19 cellular contexts compared by ENCODE assay signal in genomic region chr10:50471583-50471975, GRCh38.
"Had no signal": no experiment of that assay in that cellular context is flagged by ENCODE, and none has a peak within 500 bp of the region (broad histone marks: within the 10 kb centered on the region; RNA-seq: fewer than 3 reads in every experiment).

No MANE protein-coding gene starts in this region.

- H3K9me3 ChIP-seq: mucosa of descending colon, neutrophil, tibial artery, uterus had no signal

- H3K27ac ChIP-seq: foreskin keratinocyte, neutrophil, tibial artery, uterus had no signal

- H3K27ac Mint-ChIP-seq: activated CD4-positive, alpha-beta memory T cell treated with anti-CD3 and anti-CD28 coated beads, Interleukin-2, amount 10 ng/mL, durations not matched to agents 7 days and 5 days; activated CD4-positive, alpha-beta T cell treated with anti-CD3 and anti-CD28 coated beads for 36 hours; activated naive CD4-positive, alpha-beta T cell treated with anti-CD3 and anti-CD28 coated beads, Interleukin-2, amount 50 U/mL, for 24 hours; activated T-cell treated with anti-CD3 and anti-CD28 coated beads, Interleukin-2, amount 50 U/mL, for 24 hours; stimulated activated memory B cell treated with anti-CD40 and anti-IgM and Interleukin-4, amounts not matched to agents 10 μg/mL and 1 μg/mL and 100 μg/mL, for 72 hours had no signal

- H3K4me3 ChIP-seq: mucosa of descending colon, tibial artery, uterus had no signal

- DNase-seq: activated CD4-positive, alpha-beta memory T cell treated with anti-CD3 and anti-CD28 coated beads, Interleukin-2, amount 10 ng/mL, durations not matched to agents 7 days and 5 days; activated CD4-positive, alpha-beta T cell treated with anti-CD3 and anti-CD28 coated beads for 36 hours; activated effector memory CD4-positive, alpha-beta T cell treated with anti-CD3 and anti-CD28 coated beads, Interleukin-2, amount 50 U/mL, for 16 hours; activated T-cell treated with anti-CD3 and anti-CD28 coated beads, Interleukin-2, amount 50 U/mL, for 24 hours; effector memory CD4-positive, alpha-beta T cell; head of caudate nucleus; mucosa of descending colon; naive thymus-derived CD4-positive, alpha-beta T cell; posterior cingulate gyrus; retina; stimulated activated CD4-positive, alpha-beta T cell treated with anti-CD3 and anti-CD28 coated beads, Interleukin-2, amount 100 ng/mL, for 48 hours; tibial artery; uterus had no signal

- H3K27me3 ChIP-seq: foreskin keratinocyte, tibial artery, uterus had no signal

- ATAC-seq: activated CD4-positive, alpha-beta T cell treated with anti-CD3 and anti-CD28 coated beads for 36 hours; left lobe of liver; naive thymus-derived CD4-positive, alpha-beta T cell; stimulated activated memory B cell treated with anti-CD40 and anti-IgM and Interleukin-4, amounts not matched to agents 10 μg/mL and 1 μg/mL and 100 μg/mL, for 72 hours had no signal

- H3K9me3 Mint-ChIP-seq: activated naive CD4-positive, alpha-beta T cell treated with anti-CD3 and anti-CD28 coated beads, Interleukin-2, amount 50 U/mL, for 24 hours; activated T-cell treated with anti-CD3 and anti-CD28 coated beads, Interleukin-2, amount 50 U/mL, for 24 hours; naive thymus-derived CD4-positive, alpha-beta T cell; stimulated activated memory B cell treated with anti-CD40 and anti-IgM and Interleukin-4, amounts not matched to agents 10 μg/mL and 1 μg/mL and 100 μg/mL, for 72 hours had no signal

- H3K36me3 ChIP-seq: neutrophil, tibial artery, uterus had no signal

- H3K4me3 Mint-ChIP-seq: activated CD4-positive, alpha-beta memory T cell treated with anti-CD3 and anti-CD28 coated beads, Interleukin-2, amount 10 ng/mL, durations not matched to agents 7 days and 5 days; activated CD4-positive, alpha-beta T cell treated with anti-CD3 and anti-CD28 coated beads for 36 hours; activated naive CD4-positive, alpha-beta T cell treated with anti-CD3 and anti-CD28 coated beads, Interleukin-2, amount 50 U/mL, for 24 hours; activated T-cell treated with anti-CD3 and anti-CD28 coated beads, Interleukin-2, amount 50 U/mL, for 24 hours; brain; naive thymus-derived CD4-positive, alpha-beta T cell; stimulated activated memory B cell treated with anti-CD40 and anti-IgM and Interleukin-4, amounts not matched to agents 10 μg/mL and 1 μg/mL and 100 μg/mL, for 72 hours had no signal

- H3K27me3 Mint-ChIP-seq: activated CD4-positive, alpha-beta memory T cell treated with anti-CD3 and anti-CD28 coated beads, Interleukin-2, amount 10 ng/mL, durations not matched to agents 7 days and 5 days; activated CD4-positive, alpha-beta T cell treated with anti-CD3 and anti-CD28 coated beads for 36 hours; activated naive CD4-positive, alpha-beta T cell treated with anti-CD3 and anti-CD28 coated beads, Interleukin-2, amount 50 U/mL, for 24 hours; activated T-cell treated with anti-CD3 and anti-CD28 coated beads, Interleukin-2, amount 50 U/mL, for 24 hours; brain; naive thymus-derived CD4-positive, alpha-beta T cell; stimulated activated memory B cell treated with anti-CD40 and anti-IgM and Interleukin-4, amounts not matched to agents 10 μg/mL and 1 μg/mL and 100 μg/mL, for 72 hours had no signal

- H3K4me1 ChIP-seq: uterus had no signal
